In genomic region chr14:88563845-88564244, GRCh38 we compare ENCODE assay signal across 8 cellular contexts. TPM values are rescaled to one million over a fixed set of nuclear protein-coding genes. Genes with fewer than 3 reads are reported as not detected.
DNase-seq lines count a peak whose midpoint lies in the region; ATAC-seq and TF ChIP-seq lines count a peak whose summit lies in the region.

No MANE protein-coding gene starts in this region.

- H3K4me1 Mint-ChIP-seq in Caco-2 (ENCODE audit: low read depth, unreplicated experiment): peaks cover 7% of the 10 kb centered on the region

- H3K4me3 Mint-ChIP-seq in Caco-2 (ENCODE audit: unreplicated experiment): peak overlapping the region; percentile 73

- H3K9me3 Mint-ChIP-seq in Caco-2 (ENCODE audit: unreplicated experiment): no peaks in the 10 kb centered on the region

- no peak for ATAC-seq in GM18520 (IDR thresholded peaks at IDR 0.05; ENCODE audit: unreplicated experiment)

- no peaks in the 10 kb centered on the region for H3K9me3 ChIP-seq in Caco-2
- no peaks in the 10 kb centered on the region for H3K9me3 ChIP-seq in PC-9 (ENCODE audit: insufficient read depth, low read depth)
- H3K9me3 ChIP-seq in parathyroid adenoma (ENCODE audit: control insufficient read depth, low read length): no peaks in the 10 kb centered on the region

- no peaks in the 10 kb centered on the region for H3K9me2 ChIP-seq in PC-9 (ENCODE audit: insufficient read depth)

- H3F3A ChIP-seq in PC-9 (ENCODE audit: insufficient read depth, low read depth): no peaks in the 10 kb centered on the region

- H3K27ac Mint-ChIP-seq in Caco-2 (ENCODE audit: unreplicated experiment): peak overlapping the region; percentile 44

- peaks cover 27% of the 10 kb centered on the region for H3K36me3 Mint-ChIP-seq in Caco-2 (ENCODE audit: insufficient read depth, unreplicated experiment)

- BruUV-seq in Caco-2 (replicated peaks; lab: Mats Ljungman, UMichigan) (no TSS peak), PC-9 (replicated peaks; lab: Mats Ljungman, UMichigan) (no TSS peak)

- H3K27me3 Mint-ChIP-seq in Caco-2 (ENCODE audit: insufficient read depth, unreplicated experiment): no peaks in the 10 kb centered on the region

- peak overlapping the region; percentile 95 for H2AFZ ChIP-seq in PC-9
- no peak overlapping the region for H2AFZ ChIP-seq in parathyroid adenoma

- H3K4me2 ChIP-seq in PC-9: peak overlapping the region; percentile 89
- peak overlapping the region; percentile 37 for H3K4me2 ChIP-seq in parathyroid adenoma (ENCODE audit: low read length)

- no peaks in the 10 kb centered on the region for H3K27me3 ChIP-seq in Caco-2 (replicated peaks; ENCODE audit: control insufficient read depth, insufficient read depth, low read length)
- no peaks in the 10 kb centered on the region for H3K27me3 ChIP-seq in PC-9 (ENCODE audit: insufficient read depth, low read depth)
- no peaks in the 10 kb centered on the region for H3K27me3 ChIP-seq in parathyroid adenoma (ENCODE audit: control insufficient read depth, insufficient read depth, low read length)

- H3K4me1 ChIP-seq in Caco-2 (peaks cover 18% of the 10 kb centered on the region; the same call in 1 of the 2 replicates), PC-9 (replicated peaks; ENCODE audit: insufficient read depth) (peaks cover 16% of the 10 kb centered on the region; the same call in 1 of the 2 replicates), parathyroid adenoma (peaks cover 2% of the 10 kb centered on the region)

- H3K9ac ChIP-seq in parathyroid adenoma: no peak overlapping the region

- H3K27ac ChIP-seq in PC-9: no peak overlapping the region
- no peak overlapping the region for H3K27ac ChIP-seq in parathyroid adenoma

- TF ChIP-seq CTCF in Caco-2 (IDR thresholded peaks at IDR 0.05; ENCODE audit: insufficient read depth in 1 of 2, low read depth in 1 of 2, low read length in 1 of 2, severe bottlenecking in 1 of 2, unreplicated experiment in 1 of 2) (no peak), PC-9 (conservative IDR thresholded peaks at IDR 0.05) (no peak), epithelial cell of proximal tubule (conservative IDR thresholded peaks at IDR 0.05; ENCODE audit: low read depth, low read length) (no peak), parathyroid adenoma (IDR thresholded peaks at IDR 0.05) (no peak), GM10266 (IDR thresholded peaks at IDR 0.05; ENCODE audit: control insufficient read depth, insufficient read depth, low read depth, missing control alignments) (no peak)

- intact Hi-C loops in Caco-2 (cut with micrococcal nuclease; ENCODE audit: unreplicated experiment) (loop anchor here (2.0 to 5.0 kb wide), 4 partner anchors 92 to 617 kb away; no protein-coding TSS in a partner anchor), PC-9 (cut with micrococcal nuclease; ENCODE audit: unreplicated experiment) (loop anchor here (5.0 kb wide), 1 partner anchor 72 kb away; no protein-coding TSS in a partner anchor)

- POLR2A ChIA-PET in Caco-2 (lab: Charles Lee) (no interaction called here), PC-9 (lab: Charles Lee; ENCODE audit: unreplicated experiment) (interaction anchor here (0.6 kb wide), 1 partner anchor 626 kb away, joined by 4 read pairs; no protein-coding TSS in a partner anchor)

- peaks cover 22% of the 10 kb centered on the region for H3K79me2 ChIP-seq in PC-9 (ENCODE audit: low read depth)
- H3K79me2 ChIP-seq in parathyroid adenoma: peaks cover 11% of the 10 kb centered on the region

- H3K36me3 ChIP-seq in Caco-2 (ENCODE audit: control insufficient read depth, insufficient read depth, low read length): no peaks in the 10 kb centered on the region; the same call in 1 of the 2 replicates
- H3K36me3 ChIP-seq in PC-9 (ENCODE audit: low read depth): peaks cover 6% of the 10 kb centered on the region
- no peaks in the 10 kb centered on the region for H3K36me3 ChIP-seq in parathyroid adenoma (ENCODE audit: control insufficient read depth, insufficient read depth, low read length)

- DNase-seq in Caco-2 (no peak), PC-9 (no peak), epithelial cell of proximal tubule (ENCODE audit: low read depth) (no peak), LoVo (ENCODE audit: low spot score) (no peak), NOMO-1 treated with DMSO at 0.1 percent for 48 hours (lab: John Stamatoyannopoulos, UW; ENCODE audit: unreplicated experiment) (no peak), GM10266 (ENCODE audit: extremely low spot score) (no peak)

- CTCF ChIA-PET in Caco-2 (lab: Charles Lee): no interaction called here
- CTCF ChIA-PET in PC-9 (lab: Charles Lee): no interaction called here

- H3K4me3 ChIP-seq in Caco-2 (ENCODE audit: low read depth, low read length): peak overlapping the region; percentile 99
- peak overlapping the region; percentile 69 for H3K4me3 ChIP-seq in PC-9
- H3K4me3 ChIP-seq in epithelial cell of proximal tubule (ENCODE audit: low read depth, low read length): peak overlapping the region; percentile 93
- peak overlapping the region; percentile 92 for H3K4me3 ChIP-seq in parathyroid adenoma (ENCODE audit: low read depth, low read length)

- no peaks in the 10 kb centered on the region for H4K20me1 ChIP-seq in PC-9 (ENCODE audit: insufficient read depth)

RNA-seq across cellular contexts. Expression of gene ZC3H14, which starts 1.0 kb away (rescaled TPM):
- total RNA-seq in Caco-2 (2022) (77.1 and 77.6 TPM in 2 replicates), PC-9 (2021) (14.6 and 20.2 TPM in 2 replicates), epithelial cell of proximal tubule (55.1 and 65.3 TPM in 2 replicates)

RNA-seq across cellular contexts. Expression of gene PTPN21, which starts 9.0 kb away (rescaled TPM):
- 25.2 and 27.7 TPM in 2 replicates for total RNA-seq in Caco-2 (2022)
- 4.0 and 4.7 TPM in 2 replicates for total RNA-seq in PC-9 (2021)
- total RNA-seq in epithelial cell of proximal tubule: 5.9 and 8.2 TPM in 2 replicates
